Comparison of ENCODE assay signal across 1 cellular context in the genomic region with DNA sequence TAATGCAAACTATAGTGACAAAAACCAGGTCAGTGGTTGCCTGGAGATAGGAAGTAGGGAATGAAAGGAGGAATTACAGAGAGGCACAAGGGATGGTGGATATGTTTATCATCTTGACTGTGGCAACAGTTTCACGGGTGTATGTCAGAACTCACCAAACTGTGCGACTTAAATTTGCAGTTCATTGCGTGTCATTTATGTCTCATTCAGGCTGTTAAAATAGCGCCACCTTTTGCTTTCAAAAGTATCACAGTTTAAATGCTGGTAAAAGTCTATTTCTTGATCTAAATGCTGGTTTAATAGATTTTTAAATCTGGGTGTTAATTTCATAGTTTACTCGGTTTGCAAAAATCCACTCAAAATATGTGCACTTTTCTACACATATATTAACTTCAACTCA.
TF ChIP-seq lines count a peak whose summit lies in the region.

No MANE protein-coding gene starts in this region.

TF ChIP-seq in liver, 16 proteins besides CTCF, POLR2A, EP300 and RAD21 (continued from another document):
- no peak for TF ChIP-seq HNF4G (IDR thresholded peaks at IDR 0.05)
- TF ChIP-seq, protein P1, sequence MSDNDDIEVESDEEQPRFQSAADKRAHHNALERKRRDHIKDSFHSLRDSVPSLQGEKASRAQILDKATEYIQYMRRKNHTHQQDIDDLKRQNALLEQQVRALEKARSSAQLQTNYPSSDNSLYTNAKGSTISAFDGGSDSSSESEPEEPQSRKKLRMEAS (IDR thresholded peaks at IDR 0.05): no peak
- TF ChIP-seq, protein P2, sequence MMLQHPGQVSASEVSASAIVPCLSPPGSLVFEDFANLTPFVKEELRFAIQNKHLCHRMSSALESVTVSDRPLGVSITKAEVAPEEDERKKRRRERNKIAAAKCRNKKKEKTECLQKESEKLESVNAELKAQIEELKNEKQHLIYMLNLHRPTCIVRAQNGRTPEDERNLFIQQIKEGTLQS (IDR thresholded peaks at IDR 0.05): no peak
